ENCODE assay signal across 8 cellular contexts in the genomic region with DNA sequence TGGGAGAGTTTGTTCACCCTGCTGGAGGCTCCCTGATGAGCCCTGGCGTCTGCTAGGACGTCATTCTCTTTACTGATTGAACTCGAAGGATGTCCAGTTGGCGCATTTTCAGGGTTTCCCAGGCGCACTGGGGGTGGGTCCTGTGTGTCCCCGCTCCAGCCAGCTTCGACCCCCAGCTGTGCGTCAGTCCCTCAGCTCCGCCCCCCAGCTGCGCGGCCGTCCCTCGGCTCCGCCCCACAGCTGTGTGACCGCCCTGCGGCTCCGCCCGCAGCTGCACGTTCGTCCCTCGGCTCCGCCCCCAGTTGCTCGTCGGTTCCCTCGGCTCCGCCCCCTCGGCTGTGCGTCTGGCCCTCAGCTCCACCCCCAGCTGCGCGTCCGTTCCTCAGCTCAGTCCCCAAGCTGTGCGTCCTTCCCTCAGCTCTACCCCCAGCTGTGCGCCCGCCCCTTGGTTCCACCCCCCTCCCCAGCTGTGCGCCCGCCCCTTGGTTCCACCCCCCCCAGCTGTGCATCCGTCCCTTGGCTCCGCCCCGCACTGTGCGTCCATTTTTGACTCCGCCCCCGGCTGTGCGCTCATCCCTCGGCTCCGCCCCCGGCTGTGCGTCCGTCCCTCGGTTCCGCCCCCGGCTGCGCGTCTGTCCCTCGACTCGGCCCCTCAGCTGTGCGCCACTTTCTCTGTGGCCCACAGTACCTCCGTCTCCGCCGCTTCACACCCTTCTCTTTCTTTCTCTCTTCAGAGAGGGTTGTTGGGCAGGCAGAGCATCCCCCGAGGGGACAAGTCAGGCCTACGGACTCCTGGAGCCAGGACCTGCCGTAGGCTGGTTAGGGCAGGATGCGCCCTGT.
DNase-seq lines count a peak whose midpoint lies in the region; ATAC-seq lines count a peak whose summit lies in the region.

No MANE protein-coding gene starts in this region.

- peak overlapping the region; percentile 37 for H3K4me3 ChIP-seq in esophagus (ENCODE audit: low read depth in 1 of 2, low read length in 2 of 2)
- peak overlapping the region; percentile 16 for H3K4me3 ChIP-seq in mucosa of stomach (ENCODE audit: low read length)

- peaks cover 0 to 10% of the 10 kb centered on the region in 2 donors for H3K36me3 ChIP-seq in esophagus (ENCODE audit: control insufficient read depth in 2 of 2, insufficient read depth in 2 of 2, low read length in 1 of 2)
- no peaks in the 10 kb centered on the region for H3K36me3 ChIP-seq in mucosa of stomach (ENCODE audit: control insufficient read depth, insufficient read depth, low read length)

- H3K4me1 ChIP-seq in esophagus (ENCODE audit: control insufficient read depth in 2 of 2, insufficient read depth in 2 of 2, low read length in 1 of 2), result peaks cover 0 to 16% of the 10 kb centered on the region in 2 donors
- peaks cover 47% of the 10 kb centered on the region for H3K4me1 ChIP-seq in mucosa of stomach (ENCODE audit: control insufficient read depth, insufficient read depth, low read length)

- H3K9me3 ChIP-seq in esophagus (ENCODE audit: control insufficient read depth in 2 of 2, insufficient read depth in 1 of 2, low read depth in 1 of 2, low read length in 1 of 2) (no peaks in the 10 kb centered on the region), mucosa of stomach (ENCODE audit: control insufficient read depth, low read length) (no peaks in the 10 kb centered on the region)

- 5 to 10% methylated on average over 57 to 63 of the region's 63 CpGs for WGBS in esophagus, 2 donors

- peak overlapping the region; percentile 62 for H3K9ac ChIP-seq in mucosa of stomach (ENCODE audit: low read length)

- H3K27me3 ChIP-seq in esophagus (ENCODE audit: control insufficient read depth in 1 of 2, insufficient read depth in 2 of 2, low read length in 2 of 2) (no peaks in the 10 kb centered on the region), mucosa of stomach (ENCODE audit: control insufficient read depth, insufficient read depth, low read length) (no peaks in the 10 kb centered on the region)

- peak overlapping the region; percentile 76 to 83 for H3K27ac ChIP-seq in esophagus (ENCODE audit: low read depth in 2 of 2, low read length in 1 of 2)

- DNase-seq in Ammon's horn (ENCODE audit: low spot score) (peak; percentile 99), OCI-M1 (lab: John Stamatoyannopoulos, UW) (peak; percentile 99)
- peak; percentile 98 for DNase-seq in activated T-cell treated with anti-CD3 and anti-CD28 coated beads, Interleukin-2, amount 50 U/mL, for 1 hour
- DNase-seq in stimulated activated CD8-positive, alpha-beta memory T cell treated with anti-CD3 and anti-CD28 coated beads, Interleukin-4, amount 100 ng/mL, for 4 hours (ENCODE audit: low read depth in 2 of 2, low spot score in 1 of 2), result peak; percentile 85 to 88

- ATAC-seq in GM19397 (IDR thresholded peaks at IDR 0.05; ENCODE audit: unreplicated experiment), result peak; percentile 64
- ATAC-seq in HG03521 (IDR thresholded peaks at IDR 0.05; ENCODE audit: unreplicated experiment), result peak; percentile 80

Comparison
In these comparisons a context has a peak if more than half of its experiments do, and no peak if none do; other contexts are left out.
1. Peak in every context shown above with its lines: DNase-seq, ATAC-seq, H3K4me3 ChIP-seq and H3K27ac ChIP-seq.